9 cellular contexts compared by ENCODE assay signal in the genomic region with DNA sequence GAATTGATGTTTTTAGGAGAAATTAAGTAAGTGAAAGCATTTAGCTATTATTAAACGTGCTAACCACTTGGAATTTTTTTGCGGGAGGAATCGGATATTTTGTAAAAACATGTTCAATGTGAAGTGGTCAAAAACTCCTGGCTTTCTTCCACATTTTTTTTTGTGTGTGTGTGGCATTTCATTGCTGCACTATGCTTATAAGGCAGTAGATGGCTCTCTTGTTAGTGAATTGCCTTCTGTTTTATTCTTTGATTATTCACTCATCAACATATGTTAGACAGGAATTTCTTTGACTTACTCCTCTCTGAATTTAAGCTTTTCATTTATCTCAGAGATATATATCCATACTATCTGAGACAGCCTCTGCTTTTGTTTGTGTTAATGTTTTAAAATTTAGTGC.
DNase-seq lines count a peak whose midpoint lies in the region; ATAC-seq, FAIRE-seq and TF ChIP-seq lines count a peak whose summit lies in the region.
"Had no signal": no experiment of that assay in that cellular context is flagged by ENCODE, and none has a peak within 500 bp of the region (broad histone marks: within the 10 kb centered on the region; RNA-seq: fewer than 3 reads in every experiment).

No MANE protein-coding gene starts in this region.

- DNase-seq in DMS153 (lab: John Stamatoyannopoulos, UW) (peak; percentile 32), DMS153 treated with DMSO at 0.1 percent for 48 hours (lab: John Stamatoyannopoulos, UW; ENCODE audit: unreplicated experiment) (no peak), Panc1 (ENCODE audit: low read depth, low spot score) (no peak), fibroblast of lung (ENCODE audit: low read depth in 2 of 2) (peak; percentile 61 to 76), small intestine (peak; percentile 10)
- DNase-seq in activated CD4-positive, alpha-beta T cell treated with anti-CD3 and anti-CD28 coated beads, Interleukin-2, amount 50 U/mL, for 48 hours, result no peak
- DNase-seq in stimulated activated CD8-positive, alpha-beta memory T cell treated with anti-CD3 and anti-CD28 coated beads, Interleukin-4, amount 100 ng/mL, for 48 hours, result no peak

- peaks cover 2% of the 10 kb centered on the region for H3K9me3 Mint-ChIP-seq in stimulated activated memory B cell treated with anti-CD40 and anti-IgM and Interleukin-4, amounts not matched to agents 10 μg/mL and 1 μg/mL and 100 μg/mL, for 72 hours

- no peak overlapping the region for H3K9ac ChIP-seq in fibroblast of lung (ENCODE audit: insufficient read depth, low read length)

- no TSS peak for BruUV-seq in Panc1 (replicated peaks; lab: Mats Ljungman, UMichigan)

- in situ Hi-C loops in Panc1 (cut with HindIII; ENCODE audit: low pct_unique_long_range_greater_than_20kb, low sequenced_read_pairs), result no loop called here

- H3K27me3 Mint-ChIP-seq in stimulated activated memory B cell treated with anti-CD40 and anti-IgM and Interleukin-4, amounts not matched to agents 10 μg/mL and 1 μg/mL and 100 μg/mL, for 72 hours, result no peaks in the 10 kb centered on the region
- H3K27me3 Mint-ChIP-seq: B cell had no signal

- no peak overlapping the region for H3K4me3 Mint-ChIP-seq in stimulated activated memory B cell treated with anti-CD40 and anti-IgM and Interleukin-4, amounts not matched to agents 10 μg/mL and 1 μg/mL and 100 μg/mL, for 72 hours
- H3K4me3 Mint-ChIP-seq: B cell had no signal

- H3K36me3 ChIP-seq in Panc1 (ENCODE audit: control insufficient read depth, insufficient read depth, low read length) (no peaks in the 10 kb centered on the region), fibroblast of lung (ENCODE audit: control insufficient read depth, insufficient read depth, low read length) (peaks cover 4% of the 10 kb centered on the region), small intestine (ENCODE audit: control insufficient read depth in 2 of 2, insufficient read depth in 2 of 2, low read length in 2 of 2) (no peaks in the 10 kb centered on the region)

- H3K27ac ChIP-seq in Panc1 (ENCODE audit: low read length), result no peak overlapping the region
- H3K27ac ChIP-seq in fibroblast of lung (ENCODE audit: insufficient read depth, low read length), result peak overlapping the region; percentile 12
- H3K27ac ChIP-seq in small intestine (ENCODE audit: low read depth in 1 of 2, low read length in 1 of 2), result no peak overlapping the region

- no peaks in the 10 kb centered on the region for H3K79me2 ChIP-seq in fibroblast of lung (ENCODE audit: control insufficient read depth, insufficient read depth, low read length)

- no peak for FAIRE-seq in small intestine (lab: Jason Lieb, UNC)

- no peak overlapping the region for H3K4me2 ChIP-seq in fibroblast of lung (ENCODE audit: extremely low read depth, insufficient read depth, low read length)

- CTCF ChIA-PET in Panc1 (lab: Charles Lee), result no interaction called here

- H3K4me1 ChIP-seq in Panc1 (ENCODE audit: control insufficient read depth, insufficient read depth, low read length) (no peaks in the 10 kb centered on the region), fibroblast of lung (ENCODE audit: control insufficient read depth, extremely low read depth, insufficient read depth, low read length) (peaks cover 28% of the 10 kb centered on the region), small intestine (ENCODE audit: control insufficient read depth in 2 of 2, insufficient read depth in 1 of 2, low read depth in 1 of 2, low read length in 1 of 2) (peaks cover 0 to 2% of the 10 kb centered on the region in 2 donors)

- no peaks in the 10 kb centered on the region for H4K20me1 ChIP-seq in fibroblast of lung (ENCODE audit: control insufficient read depth, extremely low read depth, insufficient read depth, low read length)

- H3K27me3 ChIP-seq in Panc1 (ENCODE audit: control insufficient read depth, insufficient read depth, low read length) (no peaks in the 10 kb centered on the region), fibroblast of lung (ENCODE audit: control insufficient read depth, insufficient read depth, low read length) (no peaks in the 10 kb centered on the region), small intestine (ENCODE audit: control insufficient read depth in 2 of 2, insufficient read depth in 2 of 2, low read length in 2 of 2) (no peaks in the 10 kb centered on the region)

- H3K27ac Mint-ChIP-seq in stimulated activated memory B cell treated with anti-CD40 and anti-IgM and Interleukin-4, amounts not matched to agents 10 μg/mL and 1 μg/mL and 100 μg/mL, for 72 hours, result no peak overlapping the region
- H3K27ac Mint-ChIP-seq: B cell had no signal

- POLR2A ChIA-PET in Panc1 (lab: Charles Lee), result no interaction called here

- intact Hi-C loops in Panc1 (cut with micrococcal nuclease; ENCODE audit: unreplicated experiment), result no loop called here

- ATAC-seq in Panc1, result no peak
- no peak for ATAC-seq in stimulated activated memory B cell treated with anti-CD40 and anti-IgM and Interleukin-4, amounts not matched to agents 10 μg/mL and 1 μg/mL and 100 μg/mL, for 72 hours

- no peaks in the 10 kb centered on the region for H3K9me3 ChIP-seq in Panc1 (ENCODE audit: control insufficient read depth, insufficient read depth, low read depth, low read length)
- H3K9me3 ChIP-seq in fibroblast of lung (ENCODE audit: control insufficient read depth, insufficient read depth, low read depth, low read length), result no peaks in the 10 kb centered on the region
- no peaks in the 10 kb centered on the region for H3K9me3 ChIP-seq in small intestine (ENCODE audit: control insufficient read depth, low read depth)

- H3K36me3 Mint-ChIP-seq in stimulated activated memory B cell treated with anti-CD40 and anti-IgM and Interleukin-4, amounts not matched to agents 10 μg/mL and 1 μg/mL and 100 μg/mL, for 72 hours, result peaks cover 58% of the 10 kb centered on the region

- TF ChIP-seq CTCF in Panc1 (IDR thresholded peaks at IDR 0.05) (peak; percentile 39; the same call in 1 of the 2 replicates), fibroblast of lung (conservative IDR thresholded peaks at IDR 0.05 in 1 of 2, IDR thresholded peaks at IDR 0.05 in 1 of 2; ENCODE audit: low read depth in 1 of 2, low read length in 2 of 2) (peak; percentile 61 to 75)

- no peak overlapping the region for H3K4me3 ChIP-seq in Panc1 (ENCODE audit: low read depth in 2 of 2, low read length in 2 of 2)
- H3K4me3 ChIP-seq in fibroblast of lung (replicated peaks in 1 of 4; ENCODE audit: control extremely low read depth in 1 of 4, insufficient read depth in 1 of 4, low read depth in 3 of 4, low read length in 4 of 4), result no peak overlapping the region
- no peak overlapping the region for H3K4me3 ChIP-seq in small intestine (ENCODE audit: low read depth in 1 of 2, low read length in 2 of 2)

- peaks cover 23% of the 10 kb centered on the region for H3K4me1 Mint-ChIP-seq in stimulated activated memory B cell treated with anti-CD40 and anti-IgM and Interleukin-4, amounts not matched to agents 10 μg/mL and 1 μg/mL and 100 μg/mL, for 72 hours

- no peak overlapping the region for H2AFZ ChIP-seq in fibroblast of lung (ENCODE audit: low read length)

- WGBS in small intestine, 3 donors, result 67 to 78% (median 78%) methylated on average over 3 of the region's 3 CpGs

Comparison
In these comparisons a context has a peak if more than half of its experiments do, and no peak if none do; other contexts are left out.
1. DNase-seq: peak in DMS153 (single experiment), fibroblast of lung (2 of 2) and small intestine (single experiment); none in DMS153 treated with DMSO at 0.1 percent for 48 hours (single experiment), Panc1 (single experiment), activated CD4-positive, alpha-beta T cell treated with anti-CD3 and anti-CD28 coated beads, Interleukin-2, amount 50 U/mL, for 48 hours (0 of 2) and stimulated activated CD8-positive, alpha-beta memory T cell treated with anti-CD3 and anti-CD28 coated beads, Interleukin-4, amount 100 ng/mL, for 48 hours (single experiment).